In the genomic region with DNA sequence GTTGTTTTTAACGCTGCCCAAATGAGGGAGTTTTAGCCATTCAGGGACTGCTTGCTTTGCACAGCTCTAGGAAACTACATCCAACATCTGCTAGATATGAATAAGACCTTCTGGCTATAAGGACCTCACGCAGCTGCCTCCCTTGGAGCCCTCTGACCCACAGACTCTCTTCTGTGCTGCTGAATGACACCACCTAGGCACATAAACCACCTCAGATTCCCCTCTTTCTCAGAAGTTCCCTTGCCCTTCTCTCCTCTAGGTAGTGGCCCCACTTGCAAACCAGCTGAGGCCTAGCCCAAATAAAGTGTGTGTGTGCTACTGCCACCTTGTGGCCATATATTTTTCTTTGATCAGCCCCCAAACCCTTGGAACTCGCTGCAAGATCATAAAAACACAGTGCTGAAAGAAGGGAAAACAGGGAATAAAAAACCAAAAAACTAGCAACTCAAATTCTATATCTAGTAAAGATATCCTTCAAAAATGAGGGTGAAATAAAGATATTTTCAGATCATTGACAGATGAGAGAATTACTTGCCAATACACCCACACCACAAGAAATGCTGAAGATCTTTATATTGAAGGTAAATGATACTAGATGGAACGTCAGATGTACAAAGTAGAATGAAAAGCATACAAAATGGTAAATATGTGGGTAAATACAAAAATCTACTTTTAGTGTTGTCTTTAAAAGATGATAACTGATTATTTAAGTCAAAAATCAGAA, we compare ENCODE assay signal across 8 cellular contexts.
DNase-seq lines count a peak whose midpoint lies in the region; ATAC-seq and TF ChIP-seq lines count a peak whose summit lies in the region.

No MANE protein-coding gene starts in this region.

- H3K9me3 ChIP-seq in prostate gland = no peaks in the 10 kb centered on the region

- DNase-seq in CD1c-positive myeloid dendritic cell (ENCODE audit: extremely low spot score) (peak; percentile 38), NOMO-1 (lab: John Stamatoyannopoulos, UW; ENCODE audit: unreplicated experiment in 2 of 2) (peak; percentile 25), activated T-cell treated with anti-CD3 and anti-CD28 coated beads for 4 hours (peak; percentile 8), glomerular visceral epithelial cell (ENCODE audit: extremely low spot score) (peak; percentile 50), prostate gland (ENCODE audit: low spot score) (peak; percentile 27), NCI-H226 (no peak)

- peak; percentile 95 for ATAC-seq in GM18867 (IDR thresholded peaks at IDR 0.05; ENCODE audit: unreplicated experiment)
- peak; percentile 82 for ATAC-seq in HG02981 (IDR thresholded peaks at IDR 0.05; ENCODE audit: unreplicated experiment)

- no peaks in the 10 kb centered on the region for H3K36me3 ChIP-seq in prostate gland

- TF ChIP-seq POLR2A in prostate gland (IDR thresholded peaks at IDR 0.05) = no peak

- no peaks in the 10 kb centered on the region for H3K27me3 ChIP-seq in prostate gland (replicated peaks; ENCODE audit: insufficient read depth)

- intact Hi-C loops in prostate gland (cut with DNase I) = no loop called here

- WGBS in prostate gland = 71% methylated on average over 4 of the region's 4 CpGs

- no peak overlapping the region for H3K4me3 ChIP-seq in prostate gland

- peak; percentile 32 to 56 (median 46) for TF ChIP-seq CTCF in prostate gland (IDR thresholded peaks at IDR 0.05)

- no peaks in the 10 kb centered on the region for H3K4me1 ChIP-seq in prostate gland (replicated peaks)

- no peak overlapping the region for H3K27ac ChIP-seq in prostate gland
